In genomic region chr11:12216100-12216499, GRCh38 we compare ENCODE assay signal across 13 cellular contexts.
DNase-seq lines count a peak whose midpoint lies in the region; ATAC-seq and TF ChIP-seq lines count a peak whose summit lies in the region.
"Had no signal": no experiment of that assay in that cellular context is flagged by ENCODE, and none has a peak within 500 bp of the region (broad histone marks: within the 10 kb centered on the region; RNA-seq: fewer than 3 reads in every experiment).

No MANE protein-coding gene starts in this region.

- H3K36me3 ChIP-seq in breast epithelium = no peaks in the 10 kb centered on the region
- peaks cover 65% of the 10 kb centered on the region for H3K36me3 ChIP-seq in thoracic aorta
- peaks cover 96% of the 10 kb centered on the region for H3K36me3 ChIP-seq in brain microvascular endothelial cell (replicated peaks)
- no peaks in the 10 kb centered on the region for H3K36me3 ChIP-seq in neural progenitor cell
- H3K36me3 ChIP-seq in PC-3 (ENCODE audit: low read depth, low read length) = peaks cover 43% of the 10 kb centered on the region
- H3K36me3 ChIP-seq: WERI-Rb-1 had no signal

- no peak for TF ChIP-seq POLR2A in breast epithelium (IDR thresholded peaks at IDR 0.05)

- H2AFZ ChIP-seq in neural progenitor cell (replicated peaks) = no peak overlapping the region
- H2AFZ ChIP-seq in PC-3 (ENCODE audit: low read length) = no peak overlapping the region

- H3K27me3 Mint-ChIP-seq in MCF 10A (ENCODE audit: insufficient read depth, unreplicated experiment) (no peaks in the 10 kb centered on the region), neural progenitor cell (ENCODE audit: insufficient read depth, low read depth) (peaks cover 17% of the 10 kb centered on the region)
- no peaks in the 10 kb centered on the region for H3K27me3 Mint-ChIP-seq in activated T-helper 2 cell treated with anti-CD3 and anti-CD28 coated beads, Interferon-gamma antibody, Interleukin-2, Interleukin-4, amounts not matched to agents 10 μg/mL and 5 μg/mL and 100 μg/mL, durations not matched to agents 14 hours and 24 hours and 36 hours (ENCODE audit: low read depth)

- H3K9me3 ChIP-seq in breast epithelium (no peaks in the 10 kb centered on the region), thoracic aorta (no peaks in the 10 kb centered on the region), neural progenitor cell (ENCODE audit: low read depth) (no peaks in the 10 kb centered on the region), PC-3 (ENCODE audit: low read length) (no peaks in the 10 kb centered on the region)
- H3K9me3 ChIP-seq: gastrocnemius medialis, SJSA1 had no signal

- no peak overlapping the region for H3K9ac ChIP-seq in neural progenitor cell
- no peak overlapping the region for H3K9ac ChIP-seq in PC-3 (ENCODE audit: low read length)

- H3K79me2 ChIP-seq in neural progenitor cell (ENCODE audit: low read depth) = no peaks in the 10 kb centered on the region
- no peaks in the 10 kb centered on the region for H3K79me2 ChIP-seq in PC-3 (ENCODE audit: low read length)

- H3K4me3 ChIP-seq in breast epithelium (no peak overlapping the region), thoracic aorta (no peak overlapping the region), brain microvascular endothelial cell (ENCODE audit: low read depth, low read length) (no peak overlapping the region), neural progenitor cell (no peak overlapping the region), PC-3 (ENCODE audit: low read length) (no peak overlapping the region)
- H3K4me3 ChIP-seq: gastrocnemius medialis, SJSA1 had no signal

- no peaks in the 10 kb centered on the region for H3K9me3 Mint-ChIP-seq in MCF 10A (ENCODE audit: unreplicated experiment)
- no peaks in the 10 kb centered on the region for H3K9me3 Mint-ChIP-seq in activated T-helper 2 cell treated with anti-CD3 and anti-CD28 coated beads, Interferon-gamma antibody, Interleukin-2, Interleukin-4, amounts not matched to agents 10 μg/mL and 5 μg/mL and 100 μg/mL, durations not matched to agents 14 hours and 24 hours and 36 hours
- no peaks in the 10 kb centered on the region for H3K9me3 Mint-ChIP-seq in neural progenitor cell

- no peak overlapping the region for H3K27ac Mint-ChIP-seq in MCF 10A (ENCODE audit: low read depth, unreplicated experiment)
- peak overlapping the region; percentile 2 for H3K27ac Mint-ChIP-seq in activated T-helper 2 cell treated with anti-CD3 and anti-CD28 coated beads, Interferon-gamma antibody, Interleukin-2, Interleukin-4, amounts not matched to agents 10 μg/mL and 5 μg/mL and 100 μg/mL, durations not matched to agents 14 hours and 24 hours and 36 hours
- H3K27ac Mint-ChIP-seq in neural progenitor cell = no peak overlapping the region

- H3K4me2 ChIP-seq in neural progenitor cell (no peak overlapping the region), PC-3 (ENCODE audit: low read length) (no peak overlapping the region)

- H3K4me1 Mint-ChIP-seq in MCF 10A (ENCODE audit: insufficient read depth, unreplicated experiment) (peaks cover 29% of the 10 kb centered on the region), neural progenitor cell (peaks cover 46% of the 10 kb centered on the region)
- peaks cover 40% of the 10 kb centered on the region for H3K4me1 Mint-ChIP-seq in activated T-helper 2 cell treated with anti-CD3 and anti-CD28 coated beads, Interferon-gamma antibody, Interleukin-2, Interleukin-4, amounts not matched to agents 10 μg/mL and 5 μg/mL and 100 μg/mL, durations not matched to agents 14 hours and 24 hours and 36 hours (ENCODE audit: low read depth)

- H3K4me3 Mint-ChIP-seq in MCF 10A (ENCODE audit: unreplicated experiment) = no peak overlapping the region
- H3K4me3 Mint-ChIP-seq in activated T-helper 2 cell treated with anti-CD3 and anti-CD28 coated beads, Interferon-gamma antibody, Interleukin-2, Interleukin-4, amounts not matched to agents 10 μg/mL and 5 μg/mL and 100 μg/mL, durations not matched to agents 14 hours and 24 hours and 36 hours (ENCODE audit: low read depth) = no peak overlapping the region
- H3K4me3 Mint-ChIP-seq in neural progenitor cell = no peak overlapping the region

- DNase-seq in breast epithelium (ENCODE audit: low spot score in 2 of 2) (peak in 1 of 2 donors; percentile 72), MCF 10A (ENCODE audit: unreplicated experiment) (no peak), middle frontal gyrus (ENCODE audit: extremely low spot score, low spot score) (peak; percentile 46), thoracic aorta (ENCODE audit: low spot score) (no peak), brain microvascular endothelial cell (no peak), neural progenitor cell (ENCODE audit: low spot score) (no peak), PC-3 (no peak)
- DNase-seq in activated T-helper 2 cell treated with anti-CD3 and anti-CD28 coated beads, Interferon-gamma antibody, Interleukin-2, Interleukin-4, amounts not matched to agents 10 μg/mL and 5 μg/mL and 100 μg/mL, durations not matched to agents 14 hours and 24 hours and 36 hours (ENCODE audit: low spot score) = no peak
- DNase-seq: activated effector memory CD4-positive, alpha-beta T cell treated with Interleukin-2 at 50 U/mL for 16 hours; gastrocnemius medialis; Karpas-422; WERI-Rb-1 had no signal

- H3F3A ChIP-seq in neural progenitor cell (ENCODE audit: low read depth) (no peaks in the 10 kb centered on the region), PC-3 (ENCODE audit: low read length, unreplicated experiment) (no peaks in the 10 kb centered on the region)

- no peaks in the 10 kb centered on the region for H4K20me1 ChIP-seq in neural progenitor cell (ENCODE audit: low read depth)
- H4K20me1 ChIP-seq in PC-3 (ENCODE audit: low read length) = no peaks in the 10 kb centered on the region

- no peak for TF ChIP-seq CTCF in breast epithelium (IDR thresholded peaks at IDR 0.05)
- TF ChIP-seq CTCF in MCF 10A (IDR thresholded peaks at IDR 0.05; ENCODE audit: unreplicated experiment) = no peak
- no peak for TF ChIP-seq CTCF in thoracic aorta (IDR thresholded peaks at IDR 0.05)
- no peak for TF ChIP-seq CTCF in brain microvascular endothelial cell (IDR thresholded peaks at IDR 0.05; ENCODE audit: low read depth, low read length, missing control alignments)
- TF ChIP-seq CTCF in neural progenitor cell (IDR thresholded peaks at IDR 0.05) = no peak
- TF ChIP-seq CTCF in PC-3 (conservative IDR thresholded peaks at IDR 0.05; ENCODE audit: low read depth, low read length) = no peak

- no peaks in the 10 kb centered on the region for H3K27me3 ChIP-seq in breast epithelium
- no peaks in the 10 kb centered on the region for H3K27me3 ChIP-seq in thoracic aorta (replicated peaks; ENCODE audit: insufficient read depth)
- no peaks in the 10 kb centered on the region for H3K27me3 ChIP-seq in brain microvascular endothelial cell (replicated peaks)
- no peaks in the 10 kb centered on the region for H3K27me3 ChIP-seq in neural progenitor cell
- no peaks in the 10 kb centered on the region for H3K27me3 ChIP-seq in PC-3 (ENCODE audit: low read length)
- H3K27me3 ChIP-seq: gastrocnemius medialis, SJSA1 had no signal

- POLR2A ChIA-PET in MCF 10A (lab: Yijun Ruan, JAX) = interaction anchor here (1.2 kb wide), 1 partner anchor 13 kb away, joined by 3 read pairs; no protein-coding TSS in a partner anchor
- POLR2A ChIA-PET in PC-3 (lab: Charles Lee; ENCODE audit: unreplicated experiment) = no interaction called here

- CTCF ChIA-PET in MCF 10A (lab: Yijun Ruan, JAX) = interaction anchor here (1.0 to 2.2 kb wide), 2 partner anchors 21 to 57 kb away, joined by 4 to 10 read pairs; no protein-coding TSS in a partner anchor
- CTCF ChIA-PET in PC-3 (lab: Charles Lee) = interaction anchor here (0.6 kb wide), 1 partner anchor 59 kb away, joined by 3 read pairs; no protein-coding TSS in a partner anchor

- intact Hi-C loops in breast epithelium (cut with DNase I; ENCODE audit: low total_unique reads) (no loop called here), MCF 10A (cut with micrococcal nuclease) (no loop called here), PC-3 (cut with micrococcal nuclease) (no loop called here)
- intact Hi-C loops in activated T-helper 2 cell treated with anti-CD3 and anti-CD28 coated beads, Interferon-gamma antibody, Interleukin-2, Interleukin-4, amounts not matched to agents 10 μg/mL and 5 μg/mL and 100 μg/mL, durations not matched to agents 14 hours and 24 hours and 36 hours (cut with micrococcal nuclease) = no loop called here

- H3K36me3 Mint-ChIP-seq in MCF 10A (ENCODE audit: insufficient read depth, unreplicated experiment) (peaks cover 51% of the 10 kb centered on the region), neural progenitor cell (no peaks in the 10 kb centered on the region)
- peaks cover 99% of the 10 kb centered on the region for H3K36me3 Mint-ChIP-seq in activated T-helper 2 cell treated with anti-CD3 and anti-CD28 coated beads, Interferon-gamma antibody, Interleukin-2, Interleukin-4, amounts not matched to agents 10 μg/mL and 5 μg/mL and 100 μg/mL, durations not matched to agents 14 hours and 24 hours and 36 hours (ENCODE audit: low read depth)

- no peaks in the 10 kb centered on the region for H3K9me2 ChIP-seq in PC-3 (replicated peaks; ENCODE audit: low read length)

- H3K27ac ChIP-seq in breast epithelium (peak overlapping the region; percentile 1 to 66), thoracic aorta (peak overlapping the region; percentile 86 to 95), brain microvascular endothelial cell (no peak overlapping the region), neural progenitor cell (no peak overlapping the region), PC-3 (ENCODE audit: low read length) (no peak overlapping the region)
- H3K27ac ChIP-seq: gastrocnemius medialis, SJSA1, WERI-Rb-1 had no signal

- H3K4me1 ChIP-seq in breast epithelium (peaks cover 0 to 3% of the 10 kb centered on the region in 2 donors), thoracic aorta (ENCODE audit: control insufficient read depth in 1 of 2, low read depth in 2 of 2) (peaks cover 25 to 77% of the 10 kb centered on the region in 2 donors), neural progenitor cell (peaks cover 7% of the 10 kb centered on the region), PC-3 (ENCODE audit: insufficient read depth, low read length) (peaks cover 20% of the 10 kb centered on the region)

- no peak for ATAC-seq in thoracic aorta (ENCODE audit: insufficient number of reproducible peaks, low FRiP score, low read depth)
- ATAC-seq in PC-3 = no peak
- ATAC-seq: gastrocnemius medialis had no signal

- BruUV-seq in MCF 10A (replicated peaks; lab: Mats Ljungman, UMichigan) = no TSS peak
- BruUV-seq in PC-3 (replicated peaks; lab: Mats Ljungman, UMichigan) = no TSS peak

- in situ Hi-C loops in brain microvascular endothelial cell (cut with HindIII; ENCODE audit: low pct_ligation_motif_present, low sequenced_read_pairs) = no loop called here

Comparison
In these comparisons a context has a peak if more than half of its experiments do, and no peak if none do; other contexts are left out.
1. H3K27ac ChIP-seq: peak in breast epithelium (2 of 2) and thoracic aorta (2 of 2); none in brain microvascular endothelial cell (single experiment), neural progenitor cell (single experiment) and PC-3 (single experiment).